Comparison of ENCODE assay signal across 8 cellular contexts in genomic region chr1:39026051-39026946, GRCh38. TPM values are rescaled to one million over a fixed set of nuclear protein-coding genes. Genes with fewer than 3 reads are reported as not detected.
DNase-seq lines count a peak whose midpoint lies in the region; ATAC-seq and TF ChIP-seq lines count a peak whose summit lies in the region.

Gene NDUFS5 (plus strand): TSS chr1:39026350. CDS start chr1:39028725, 2,375 bp downstream.

- H3K27ac ChIP-seq in duodenal mucosa (ENCODE audit: low read depth, low read length), result peak within 1 kb of the TSS; percentile 93

- CTCF ChIA-PET in activated CD4-positive, alpha-beta memory T cell treated with anti-CD3 and anti-CD28 coated beads, Interleukin-2, amount 10 ng/mL, durations not matched to agents 7 days and 5 days (lab: Charles Lee), result interaction anchor here (0.5 to 1.9 kb wide), 12 partner anchors 8 to 166 kb away, joined by 3 to 10 read pairs (median 4); partner anchors contain the start of gene MYCBP

- no peaks in the 10 kb centered on the region for H3K9me3 Mint-ChIP-seq in activated CD4-positive, alpha-beta memory T cell treated with anti-CD3 and anti-CD28 coated beads, Interleukin-2, amount 10 ng/mL, durations not matched to agents 7 days and 5 days

- peak within 1 kb of the TSS; percentile 83 for H3K4me3 Mint-ChIP-seq in activated CD4-positive, alpha-beta memory T cell treated with anti-CD3 and anti-CD28 coated beads, Interleukin-2, amount 10 ng/mL, durations not matched to agents 7 days and 5 days

- H3K4me3 ChIP-seq in duodenal mucosa (ENCODE audit: low read depth in 1 of 2, low read length in 2 of 2) (peak within 1 kb of the TSS; percentile 86 to 98), lower leg skin (ENCODE audit: low read depth, poor library complexity, severe bottlenecking) (peak within 1 kb of the TSS; percentile 75)

- POLR2A ChIA-PET in activated CD4-positive, alpha-beta memory T cell treated with anti-CD3 and anti-CD28 coated beads, Interleukin-2, amount 10 ng/mL, durations not matched to agents 7 days and 5 days (lab: Charles Lee), result interaction anchor here (0.6 to 2.4 kb wide), 16 partner anchors 9 to 549 kb away, joined by 3 to 15 read pairs (median 7); partner anchors contain the start of genes AKIRIN1 and MYCBP

- ATAC-seq in GM19395 (IDR thresholded peaks at IDR 0.05; ENCODE audit: unreplicated experiment), result peak; percentile 84
- peak; percentile 85 for ATAC-seq in HG03571 (IDR thresholded peaks at IDR 0.05; ENCODE audit: unreplicated experiment)

- TF ChIP-seq POLR2A in lower leg skin (IDR thresholded peaks at IDR 0.05), result peak in 1 of 2 donors; percentile 51

- peaks cover 2% of the 10 kb centered on the region for H3K27me3 Mint-ChIP-seq in activated CD4-positive, alpha-beta memory T cell treated with anti-CD3 and anti-CD28 coated beads, Interleukin-2, amount 10 ng/mL, durations not matched to agents 7 days and 5 days

- WGBS in lower leg skin, 2 donors, result 1% methylated on average over 50 to 51 of the region's 51 CpGs

- H3K36me3 Mint-ChIP-seq in activated CD4-positive, alpha-beta memory T cell treated with anti-CD3 and anti-CD28 coated beads, Interleukin-2, amount 10 ng/mL, durations not matched to agents 7 days and 5 days (ENCODE audit: low read depth), result peaks cover 24% of the 10 kb centered on the region

- peaks cover 5 to 7% of the 10 kb centered on the region in 2 donors for H3K4me1 ChIP-seq in duodenal mucosa (ENCODE audit: control insufficient read depth in 1 of 2, insufficient read depth in 2 of 2, low read length in 2 of 2)

- DNase-seq in C1 segment of cervical spinal cord (lab: John Stamatoyannopoulos, UW), result peak; percentile 3 to 91 (median 78)
- peak; percentile 95 for DNase-seq in NCI-H82 (lab: John Stamatoyannopoulos, UW)
- peak; percentile 88 for DNase-seq in activated CD4-positive, alpha-beta memory T cell treated with anti-CD3 and anti-CD28 coated beads, Interleukin-2, amount 10 ng/mL, durations not matched to agents 7 days and 5 days
- DNase-seq in lower leg skin (ENCODE audit: low spot score in 2 of 2), result peak; percentile 90 to 98
- peak; percentile 75 to 77 for DNase-seq in stimulated activated CD4-positive, alpha-beta T cell treated with anti-CD3 and anti-CD28 coated beads, Interleukin-4, amount 100 ng/mL, for 4 hours

- no peaks in the 10 kb centered on the region for H3K9me3 ChIP-seq in duodenal mucosa (ENCODE audit: control insufficient read depth in 1 of 2, low read length in 2 of 2)

- peaks cover 31% of the 10 kb centered on the region for H3K4me1 Mint-ChIP-seq in activated CD4-positive, alpha-beta memory T cell treated with anti-CD3 and anti-CD28 coated beads, Interleukin-2, amount 10 ng/mL, durations not matched to agents 7 days and 5 days

- TF ChIP-seq CTCF in lower leg skin (IDR thresholded peaks at IDR 0.05), result no peak

- peak within 1 kb of the TSS; percentile 91 for H3K27ac Mint-ChIP-seq in activated CD4-positive, alpha-beta memory T cell treated with anti-CD3 and anti-CD28 coated beads, Interleukin-2, amount 10 ng/mL, durations not matched to agents 7 days and 5 days

- peak within 1 kb of the TSS; percentile 89 to 97 for H3K9ac ChIP-seq in duodenal mucosa (ENCODE audit: low read depth in 1 of 2, low read length in 2 of 2)

- H3K27me3 ChIP-seq in duodenal mucosa (ENCODE audit: control insufficient read depth in 1 of 2, insufficient read depth in 2 of 2, low read length in 2 of 2), result no peaks in the 10 kb centered on the region

- intact Hi-C loops in lower leg skin (cut with DNase I; ENCODE audit: low total_unique reads), result no loop called here

- H3K36me3 ChIP-seq in duodenal mucosa (ENCODE audit: control insufficient read depth in 1 of 2, insufficient read depth in 2 of 2, low read length in 2 of 2), result peaks cover 1 to 18% of the 10 kb centered on the region in 2 donors

RNA-seq across cellular contexts. Expression of gene NDUFS5, which starts in this region (rescaled TPM):
- total RNA-seq in activated CD4-positive, alpha-beta memory T cell treated with anti-CD3 and anti-CD28 coated beads, Interleukin-2, amount 10 ng/mL, durations not matched to agents 7 days and 5 days, result 100 to 1,000 TPM; 148 to 153 TPM
- 100 to 1,000 TPM; 202 to 542 (median 255) TPM for total RNA-seq in lower leg skin

Comparison
In these comparisons a context has a peak if more than half of its experiments do, and no peak if none do; other contexts are left out.
1. Peak in every context shown above with its lines: DNase-seq, ATAC-seq, H3K4me3 ChIP-seq and H3K27ac ChIP-seq.